In the genomic region with DNA sequence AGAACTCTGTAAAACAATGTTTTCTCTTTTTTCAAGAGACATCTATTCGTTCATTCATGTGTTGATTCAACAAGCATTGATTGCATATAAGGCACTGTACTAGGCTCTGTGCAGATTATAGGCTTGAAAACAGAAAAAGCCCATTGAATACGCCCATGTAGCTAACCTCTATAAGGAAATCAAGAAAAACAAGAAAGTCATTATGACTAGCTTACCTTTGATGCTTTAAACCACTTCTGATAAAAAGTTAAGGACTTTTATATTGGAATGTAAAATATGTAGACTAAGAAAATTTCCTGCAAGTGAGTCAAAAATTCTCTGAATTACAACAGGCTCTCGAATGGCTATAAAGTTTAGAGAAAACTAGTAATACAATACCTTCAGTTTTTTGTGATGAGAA, we compare ENCODE assay signal across 15 cellular contexts.
DNase-seq lines count a peak whose midpoint lies in the region; ATAC-seq, FAIRE-seq and TF ChIP-seq lines count a peak whose summit lies in the region.
"Had no signal": no experiment of that assay in that cellular context is flagged by ENCODE, and none has a peak within 500 bp of the region (broad histone marks: within the 10 kb centered on the region; RNA-seq: fewer than 3 reads in every experiment).

No MANE protein-coding gene starts in this region.

- no peak overlapping the region for H3K4me2 ChIP-seq in endothelial cell of umbilical vein (ENCODE audit: insufficient read depth, low read length)

- no TSS peak for BruUV-seq in endothelial cell of umbilical vein (replicated peaks; lab: Mats Ljungman, UMichigan)

- H3K79me2 ChIP-seq in endothelial cell of umbilical vein (ENCODE audit: control insufficient read depth, insufficient read depth, low read length) = no peaks in the 10 kb centered on the region

- H3K4me1 Mint-ChIP-seq in stimulated activated effector memory CD8-positive, alpha-beta T cell treated with anti-CD3 and anti-CD28 coated beads, Interleukin-12 subunit alpha, Interleukin-12 subunit beta, amount 100 ng/mL, for 72 hours = peaks cover 4% of the 10 kb centered on the region

- peaks cover 21% of the 10 kb centered on the region for H3K36me3 Mint-ChIP-seq in stimulated activated effector memory CD8-positive, alpha-beta T cell treated with anti-CD3 and anti-CD28 coated beads, Interleukin-12 subunit alpha, Interleukin-12 subunit beta, amount 100 ng/mL, for 72 hours

- DNase-seq in A172 (ENCODE audit: low spot score) (peak; percentile 67), EH (ENCODE audit: low read depth) (peak; percentile 71), RPMI7951 (ENCODE audit: low read depth) (peak; percentile 22), endothelial cell of umbilical vein (ENCODE audit: low read depth, low spot score) (no peak), DMS 273 treated with DMSO at 0.1 percent for 48 hours (lab: John Stamatoyannopoulos, UW) (no peak), left cardiac atrium (no peak)
- DNase-seq in stimulated activated naive CD4-positive, alpha-beta T cell treated with Interleukin-2 at 50 U/mL for 16 hours (lab: John Stamatoyannopoulos, UW) = no peak
- DNase-seq in stimulated activated effector memory CD8-positive, alpha-beta T cell treated with anti-CD3 and anti-CD28 coated beads, Interleukin-12 subunit alpha, Interleukin-12 subunit beta, amount 100 ng/mL, for 72 hours (ENCODE audit: low spot score in 2 of 2) = no peak
- DNase-seq: activated CD8-positive, alpha-beta T cell treated with anti-CD3 and anti-CD28 coated beads for 36 hours; activated effector memory CD4-positive, alpha-beta T cell treated with anti-CD3 and anti-CD28 coated beads, Interleukin-2, amount 50 U/mL, for 16 hours; GF-D8; NCI-H187 treated with DMSO at 0.1 percent for 48 hours had no signal

- no peaks in the 10 kb centered on the region for H3K27me3 ChIP-seq in endothelial cell of umbilical vein (ENCODE audit: control insufficient read depth in 2 of 2, insufficient read depth in 2 of 2, low read length in 2 of 2)

- POLR2A ChIA-PET in endothelial cell of umbilical vein (lab: Charles Lee) = no interaction called here

- no peak overlapping the region for H3K4me3 ChIP-seq in endothelial cell of umbilical vein (replicated peaks in 1 of 3; ENCODE audit: insufficient read depth in 1 of 3, low read depth in 1 of 3, low read length in 3 of 3)

- no peaks in the 10 kb centered on the region for H3K36me3 ChIP-seq in endothelial cell of umbilical vein (ENCODE audit: control insufficient read depth in 2 of 2, extremely low read depth in 1 of 2, insufficient read depth in 2 of 2, low read length in 2 of 2)

- no peaks in the 10 kb centered on the region for H3K9me3 ChIP-seq in endothelial cell of umbilical vein (replicated peaks; ENCODE audit: control insufficient read depth, insufficient read depth, low read length)

- peaks cover 33% of the 10 kb centered on the region for H3K4me1 ChIP-seq in endothelial cell of umbilical vein (ENCODE audit: control insufficient read depth, extremely low read depth, insufficient read depth, low read length)

- no peaks in the 10 kb centered on the region for H3K9me3 Mint-ChIP-seq in stimulated activated effector memory CD8-positive, alpha-beta T cell treated with anti-CD3 and anti-CD28 coated beads, Interleukin-12 subunit alpha, Interleukin-12 subunit beta, amount 100 ng/mL, for 72 hours
- H3K9me3 Mint-ChIP-seq: activated CD8-positive, alpha-beta T cell treated with anti-CD3 and anti-CD28 coated beads for 36 hours had no signal

- TF ChIP-seq POLR2A in endothelial cell of umbilical vein (IDR thresholded peaks at IDR 0.05; ENCODE audit: low read depth, low read length) = no peak

- H3K9ac ChIP-seq in endothelial cell of umbilical vein (replicated peaks; ENCODE audit: extremely low read depth, insufficient read depth, low read length) = no peak overlapping the region

- CTCF ChIA-PET in endothelial cell of umbilical vein (lab: Charles Lee) = interaction anchor here (1.6 kb wide), 1 partner anchor 206 kb away, joined by 4 read pairs; no protein-coding TSS in a partner anchor

- no peak overlapping the region for H3K4me3 Mint-ChIP-seq in stimulated activated effector memory CD8-positive, alpha-beta T cell treated with anti-CD3 and anti-CD28 coated beads, Interleukin-12 subunit alpha, Interleukin-12 subunit beta, amount 100 ng/mL, for 72 hours
- H3K4me3 Mint-ChIP-seq: activated CD8-positive, alpha-beta T cell treated with anti-CD3 and anti-CD28 coated beads for 36 hours had no signal

- TF ChIP-seq CTCF in endothelial cell of umbilical vein (IDR thresholded peaks at IDR 0.05; ENCODE audit: extremely low read depth in 1 of 2, insufficient read depth in 1 of 2, low read depth in 1 of 2, low read length in 2 of 2) = no peak

- H2AFZ ChIP-seq in endothelial cell of umbilical vein (ENCODE audit: low read depth, low read length) = no peak overlapping the region

- ATAC-seq in stimulated activated effector memory CD8-positive, alpha-beta T cell treated with anti-CD3 and anti-CD28 coated beads, Interleukin-12 subunit alpha, Interleukin-12 subunit beta, amount 100 ng/mL, for 72 hours = no peak
- ATAC-seq in left cardiac atrium = no peak
- ATAC-seq: activated CD8-positive, alpha-beta T cell treated with anti-CD3 and anti-CD28 coated beads for 36 hours; HCT116; sciatic nerve had no signal

- dilution Hi-C loops in endothelial cell of umbilical vein (cut with MboI; ENCODE audit: extremely low pct_ligation_motif_present, low sequenced_read_pairs) = no loop called here

- no peaks in the 10 kb centered on the region for H3K9me1 ChIP-seq in endothelial cell of umbilical vein (replicated peaks; ENCODE audit: control insufficient read depth, extremely low read depth, insufficient read depth, low read length)

- FAIRE-seq in endothelial cell of umbilical vein (lab: Jason Lieb, UNC) = no peak
- FAIRE-seq: bronchial epithelial cell had no signal

- H3K27ac ChIP-seq in endothelial cell of umbilical vein (ENCODE audit: insufficient read depth, low read depth, low read length) = no peak overlapping the region

- intact Hi-C loops in endothelial cell of umbilical vein (cut with micrococcal nuclease) (no loop called here), left cardiac atrium (cut with DNase I) (no loop called here)

- H4K20me1 ChIP-seq in endothelial cell of umbilical vein (replicated peaks; ENCODE audit: control insufficient read depth, extremely low read depth, insufficient read depth, low read length) = no peaks in the 10 kb centered on the region

- H3K27ac Mint-ChIP-seq in stimulated activated effector memory CD8-positive, alpha-beta T cell treated with anti-CD3 and anti-CD28 coated beads, Interleukin-12 subunit alpha, Interleukin-12 subunit beta, amount 100 ng/mL, for 72 hours = no peak overlapping the region

TF ChIP-seq in endothelial cell of umbilical vein, 7 proteins besides CTCF, POLR2A, EP300 and RAD21:
- TF ChIP-seq POLR2AphosphoS5 (IDR thresholded peaks at IDR 0.05; ENCODE audit: insufficient read depth, low read depth, low read length) (no peak), EZH2 (IDR thresholded peaks at IDR 0.05; ENCODE audit: borderline replicate concordance, low read depth, low read length, severe bottlenecking) (no peak), GATA2 (IDR thresholded peaks at IDR 0.05; ENCODE audit: insufficient read depth, insufficient read length, low read depth, low read length) (no peak), FOS (IDR thresholded peaks at IDR 0.05; ENCODE audit: borderline replicate concordance, insufficient read depth, low read length) (peak; percentile 10), MYC (IDR thresholded peaks at IDR 0.05; ENCODE audit: low read depth, low read length) (no peak), JUN (IDR thresholded peaks at IDR 0.05; ENCODE audit: borderline replicate concordance, insufficient read depth, insufficient read length, low read depth) (no peak)
- TF ChIP-seq, protein P1, sequence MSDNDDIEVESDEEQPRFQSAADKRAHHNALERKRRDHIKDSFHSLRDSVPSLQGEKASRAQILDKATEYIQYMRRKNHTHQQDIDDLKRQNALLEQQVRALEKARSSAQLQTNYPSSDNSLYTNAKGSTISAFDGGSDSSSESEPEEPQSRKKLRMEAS (IDR thresholded peaks at IDR 0.05; ENCODE audit: insufficient read depth, insufficient read length) = no peak
TF ChIP-seq in endothelial cell of umbilical vein: peak in this region for 1.

Comparison
In these comparisons a context has a peak if more than half of its experiments do, and no peak if none do; other contexts are left out.
1. DNase-seq: peak in A172 (single experiment), EH (single experiment) and RPMI7951 (single experiment); none in endothelial cell of umbilical vein (single experiment), stimulated activated naive CD4-positive, alpha-beta T cell treated with Interleukin-2 at 50 U/mL for 16 hours (single experiment), DMS 273 treated with DMSO at 0.1 percent for 48 hours (single experiment), stimulated activated effector memory CD8-positive, alpha-beta T cell treated with anti-CD3 and anti-CD28 coated beads, Interleukin-12 subunit alpha, Interleukin-12 subunit beta, amount 100 ng/mL, for 72 hours (0 of 2) and left cardiac atrium (single experiment).